In the genomic region with DNA sequence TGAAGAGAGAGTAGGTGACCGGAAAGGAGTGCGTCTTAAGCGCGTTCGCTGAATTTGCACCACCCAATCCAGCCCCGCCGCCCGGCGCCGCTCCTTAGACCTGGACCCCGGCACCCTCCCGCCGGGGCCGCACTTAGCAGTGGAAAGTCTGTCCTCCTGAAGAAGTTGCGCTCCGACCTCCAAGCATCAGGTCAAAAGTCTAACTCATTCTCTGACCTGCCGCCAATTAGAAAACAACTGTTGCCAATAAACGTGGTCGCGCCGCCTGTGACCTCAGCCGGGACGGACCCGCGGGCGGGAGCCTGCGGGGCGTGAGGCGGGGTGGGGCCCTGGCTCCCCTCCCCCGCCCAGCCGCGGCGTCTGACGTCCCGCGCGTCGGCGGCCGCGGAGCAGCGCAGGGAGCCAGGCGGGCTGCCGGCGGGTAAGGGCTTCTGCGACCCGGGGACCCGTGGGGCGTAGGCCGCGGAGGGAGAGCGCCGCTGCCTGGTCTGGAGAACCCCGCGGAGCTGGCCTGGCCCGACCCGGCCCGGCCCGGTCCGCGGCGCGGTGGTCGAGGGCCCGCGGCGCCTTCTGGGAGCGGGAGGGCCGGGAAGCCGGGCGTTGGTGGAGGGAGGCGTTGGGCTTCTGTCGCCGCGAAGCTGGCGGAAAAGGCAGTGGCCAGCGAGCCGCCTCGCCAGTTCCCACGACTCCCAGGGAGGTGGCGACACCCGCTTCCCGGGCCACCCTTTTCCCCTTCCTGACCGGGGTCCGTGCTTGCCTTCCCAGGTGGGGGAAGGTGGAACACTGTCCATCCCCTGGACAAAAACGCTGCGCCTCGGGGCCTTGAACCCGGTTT, we compare ENCODE assay signal across 1 cellular context.
TF ChIP-seq lines count a peak whose summit lies in the region.

A gene with protein sequence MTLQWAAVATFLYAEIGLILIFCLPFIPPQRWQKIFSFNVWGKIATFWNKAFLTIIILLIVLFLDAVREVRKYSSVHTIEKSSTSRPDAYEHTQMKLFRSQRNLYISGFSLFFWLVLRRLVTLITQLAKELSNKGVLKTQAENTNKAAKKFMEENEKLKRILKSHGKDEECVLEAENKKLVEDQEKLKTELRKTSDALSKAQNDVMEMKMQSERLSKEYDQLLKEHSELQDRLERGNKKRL (plus strand): TSS at position 366 of the 835 bp plus-strand sequence. CDS start 527 bp downstream, outside the sequence.

TF ChIP-seq in H1, 55 proteins besides CTCF, POLR2A, EP300 and RAD21:
- peak; percentile 53; the same call in 1 of the 2 replicates for TF ChIP-seq EGR1 (IDR thresholded peaks at IDR 0.05; ENCODE audit: borderline replicate concordance, low read depth, low read length)
- TF ChIP-seq EZH2 (IDR thresholded peaks at IDR 0.05; ENCODE audit: low read depth, low read length, severe bottlenecking), result no peak
- peak; percentile 88 for TF ChIP-seq KDM4A (IDR thresholded peaks at IDR 0.05; ENCODE audit: low read depth, low read length, severe bottlenecking)
- no peak for TF ChIP-seq SP4 (IDR thresholded peaks at IDR 0.05; ENCODE audit: low read length)
- TF ChIP-seq SP2 (IDR thresholded peaks at IDR 0.05; ENCODE audit: low read length), result no peak
- no peak for TF ChIP-seq BRCA1 (IDR thresholded peaks at IDR 0.05; ENCODE audit: low read depth, low read length)
- no peak for TF ChIP-seq ASH2L (IDR thresholded peaks at IDR 0.05; ENCODE audit: low read length)
- peak; percentile 78 for TF ChIP-seq TAF1 (IDR thresholded peaks at IDR 0.05; ENCODE audit: low read depth, low read length)
- TF ChIP-seq POU5F1 (IDR thresholded peaks at IDR 0.05; ENCODE audit: low read depth, low read length), result no peak
- no peak for TF ChIP-seq CHD1 (IDR thresholded peaks at IDR 0.05; ENCODE audit: low read depth, low read length)
- no peak for TF ChIP-seq FOSL1 (IDR thresholded peaks at IDR 0.05; ENCODE audit: insufficient read depth, low read depth, low read length)
- TF ChIP-seq CBX8 (IDR thresholded peaks at IDR 0.05; ENCODE audit: borderline replicate concordance, low read depth, low read length), result no peak
- TF ChIP-seq PHF8 (conservative IDR thresholded peaks at IDR 0.05; ENCODE audit: low read depth, low read length), result peak; percentile 88
- TF ChIP-seq, protein P1, sequence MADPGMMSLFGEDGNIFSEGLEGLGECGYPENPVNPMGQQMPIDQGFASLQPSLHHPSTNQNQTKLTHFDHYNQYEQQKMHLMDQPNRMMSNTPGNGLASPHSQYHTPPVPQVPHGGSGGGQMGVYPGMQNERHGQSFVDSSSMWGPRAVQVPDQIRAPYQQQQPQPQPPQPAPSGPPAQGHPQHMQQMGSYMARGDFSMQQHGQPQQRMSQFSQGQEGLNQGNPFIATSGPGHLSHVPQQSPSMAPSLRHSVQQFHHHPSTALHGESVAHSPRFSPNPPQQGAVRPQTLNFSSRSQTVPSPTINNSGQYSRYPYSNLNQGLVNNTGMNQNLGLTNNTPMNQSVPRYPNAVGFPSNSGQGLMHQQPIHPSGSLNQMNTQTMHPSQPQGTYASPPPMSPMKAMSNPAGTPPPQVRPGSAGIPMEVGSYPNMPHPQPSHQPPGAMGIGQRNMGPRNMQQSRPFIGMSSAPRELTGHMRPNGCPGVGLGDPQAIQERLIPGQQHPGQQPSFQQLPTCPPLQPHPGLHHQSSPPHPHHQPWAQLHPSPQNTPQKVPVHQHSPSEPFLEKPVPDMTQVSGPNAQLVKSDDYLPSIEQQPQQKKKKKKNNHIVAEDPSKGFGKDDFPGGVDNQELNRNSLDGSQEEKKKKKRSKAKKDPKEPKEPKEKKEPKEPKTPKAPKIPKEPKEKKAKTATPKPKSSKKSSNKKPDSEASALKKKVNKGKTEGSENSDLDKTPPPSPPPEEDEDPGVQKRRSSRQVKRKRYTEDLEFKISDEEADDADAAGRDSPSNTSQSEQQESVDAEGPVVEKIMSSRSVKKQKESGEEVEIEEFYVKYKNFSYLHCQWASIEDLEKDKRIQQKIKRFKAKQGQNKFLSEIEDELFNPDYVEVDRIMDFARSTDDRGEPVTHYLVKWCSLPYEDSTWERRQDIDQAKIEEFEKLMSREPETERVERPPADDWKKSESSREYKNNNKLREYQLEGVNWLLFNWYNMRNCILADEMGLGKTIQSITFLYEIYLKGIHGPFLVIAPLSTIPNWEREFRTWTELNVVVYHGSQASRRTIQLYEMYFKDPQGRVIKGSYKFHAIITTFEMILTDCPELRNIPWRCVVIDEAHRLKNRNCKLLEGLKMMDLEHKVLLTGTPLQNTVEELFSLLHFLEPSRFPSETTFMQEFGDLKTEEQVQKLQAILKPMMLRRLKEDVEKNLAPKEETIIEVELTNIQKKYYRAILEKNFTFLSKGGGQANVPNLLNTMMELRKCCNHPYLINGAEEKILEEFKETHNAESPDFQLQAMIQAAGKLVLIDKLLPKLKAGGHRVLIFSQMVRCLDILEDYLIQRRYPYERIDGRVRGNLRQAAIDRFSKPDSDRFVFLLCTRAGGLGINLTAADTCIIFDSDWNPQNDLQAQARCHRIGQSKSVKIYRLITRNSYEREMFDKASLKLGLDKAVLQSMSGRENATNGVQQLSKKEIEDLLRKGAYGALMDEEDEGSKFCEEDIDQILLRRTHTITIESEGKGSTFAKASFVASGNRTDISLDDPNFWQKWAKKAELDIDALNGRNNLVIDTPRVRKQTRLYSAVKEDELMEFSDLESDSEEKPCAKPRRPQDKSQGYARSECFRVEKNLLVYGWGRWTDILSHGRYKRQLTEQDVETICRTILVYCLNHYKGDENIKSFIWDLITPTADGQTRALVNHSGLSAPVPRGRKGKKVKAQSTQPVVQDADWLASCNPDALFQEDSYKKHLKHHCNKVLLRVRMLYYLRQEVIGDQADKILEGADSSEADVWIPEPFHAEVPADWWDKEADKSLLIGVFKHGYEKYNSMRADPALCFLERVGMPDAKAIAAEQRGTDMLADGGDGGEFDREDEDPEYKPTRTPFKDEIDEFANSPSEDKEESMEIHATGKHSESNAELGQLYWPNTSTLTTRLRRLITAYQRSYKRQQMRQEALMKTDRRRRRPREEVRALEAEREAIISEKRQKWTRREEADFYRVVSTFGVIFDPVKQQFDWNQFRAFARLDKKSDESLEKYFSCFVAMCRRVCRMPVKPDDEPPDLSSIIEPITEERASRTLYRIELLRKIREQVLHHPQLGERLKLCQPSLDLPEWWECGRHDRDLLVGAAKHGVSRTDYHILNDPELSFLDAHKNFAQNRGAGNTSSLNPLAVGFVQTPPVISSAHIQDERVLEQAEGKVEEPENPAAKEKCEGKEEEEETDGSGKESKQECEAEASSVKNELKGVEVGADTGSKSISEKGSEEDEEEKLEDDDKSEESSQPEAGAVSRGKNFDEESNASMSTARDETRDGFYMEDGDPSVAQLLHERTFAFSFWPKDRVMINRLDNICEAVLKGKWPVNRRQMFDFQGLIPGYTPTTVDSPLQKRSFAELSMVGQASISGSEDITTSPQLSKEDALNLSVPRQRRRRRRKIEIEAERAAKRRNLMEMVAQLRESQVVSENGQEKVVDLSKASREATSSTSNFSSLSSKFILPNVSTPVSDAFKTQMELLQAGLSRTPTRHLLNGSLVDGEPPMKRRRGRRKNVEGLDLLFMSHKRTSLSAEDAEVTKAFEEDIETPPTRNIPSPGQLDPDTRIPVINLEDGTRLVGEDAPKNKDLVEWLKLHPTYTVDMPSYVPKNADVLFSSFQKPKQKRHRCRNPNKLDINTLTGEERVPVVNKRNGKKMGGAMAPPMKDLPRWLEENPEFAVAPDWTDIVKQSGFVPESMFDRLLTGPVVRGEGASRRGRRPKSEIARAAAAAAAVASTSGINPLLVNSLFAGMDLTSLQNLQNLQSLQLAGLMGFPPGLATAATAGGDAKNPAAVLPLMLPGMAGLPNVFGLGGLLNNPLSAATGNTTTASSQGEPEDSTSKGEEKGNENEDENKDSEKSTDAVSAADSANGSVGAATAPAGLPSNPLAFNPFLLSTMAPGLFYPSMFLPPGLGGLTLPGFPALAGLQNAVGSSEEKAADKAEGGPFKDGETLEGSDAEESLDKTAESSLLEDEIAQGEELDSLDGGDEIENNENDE (IDR thresholded peaks at IDR 0.05; ENCODE audit: insufficient replicate concordance, low read length), result no peak
- TF ChIP-seq TAF7 (optimal IDR thresholded peaks at IDR 0.05; ENCODE audit: borderline replicate concordance, low read depth, low read length), result peak; percentile 28
- TF ChIP-seq TEAD4 (IDR thresholded peaks at IDR 0.05; ENCODE audit: low read depth, low read length), result no peak
- TF ChIP-seq SIN3A (conservative IDR thresholded peaks at IDR 0.05 in 1 of 2, IDR thresholded peaks at IDR 0.05 in 1 of 2; ENCODE audit: low read depth in 1 of 2, low read length in 2 of 2), result peak in 1 of 2 experiments; percentile 31; a peak in 1 of 4 replicates
- TF ChIP-seq KDM1A (IDR thresholded peaks at IDR 0.05; ENCODE audit: borderline replicate concordance, low read length), result no peak
- TF ChIP-seq YY1 (IDR thresholded peaks at IDR 0.05; ENCODE audit: low read depth, low read length), result no peak
- TF ChIP-seq BCL11A (IDR thresholded peaks at IDR 0.05; ENCODE audit: low read depth in 2 of 2, low read length in 2 of 2), result no peak
- TF ChIP-seq HDAC6 (IDR thresholded peaks at IDR 0.05; ENCODE audit: low read depth, low read length), result no peak
- no peak for TF ChIP-seq KDM5A (IDR thresholded peaks at IDR 0.05; ENCODE audit: low read length)
- peak; percentile 72; the same call in 1 of the 2 replicates for TF ChIP-seq GTF2F1 (IDR thresholded peaks at IDR 0.05; ENCODE audit: borderline replicate concordance, low read depth, low read length)
- 0 out of 2 replicates have a peak, but pooled peaks have one; percentile 8 for TF ChIP-seq CHD2 (IDR thresholded peaks at IDR 0.05; ENCODE audit: low read length)
- TF ChIP-seq, protein P2, sequence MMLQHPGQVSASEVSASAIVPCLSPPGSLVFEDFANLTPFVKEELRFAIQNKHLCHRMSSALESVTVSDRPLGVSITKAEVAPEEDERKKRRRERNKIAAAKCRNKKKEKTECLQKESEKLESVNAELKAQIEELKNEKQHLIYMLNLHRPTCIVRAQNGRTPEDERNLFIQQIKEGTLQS (IDR thresholded peaks at IDR 0.05; ENCODE audit: insufficient read depth, low read depth, low read length), result no peak
- peak; percentile 88 for TF ChIP-seq CREB1 (IDR thresholded peaks at IDR 0.05)
- TF ChIP-seq SIRT6 (IDR thresholded peaks at IDR 0.05; ENCODE audit: low read length), result no peak
- TF ChIP-seq SUZ12 (IDR thresholded peaks at IDR 0.05; ENCODE audit: low read length), result no peak
- TF ChIP-seq SP1 (IDR thresholded peaks at IDR 0.05; ENCODE audit: low read depth, low read length), result no peak
- TF ChIP-seq TBP (IDR thresholded peaks at IDR 0.05; ENCODE audit: low read depth, low read length), result peak; percentile 31
- TF ChIP-seq, protein P3, sequence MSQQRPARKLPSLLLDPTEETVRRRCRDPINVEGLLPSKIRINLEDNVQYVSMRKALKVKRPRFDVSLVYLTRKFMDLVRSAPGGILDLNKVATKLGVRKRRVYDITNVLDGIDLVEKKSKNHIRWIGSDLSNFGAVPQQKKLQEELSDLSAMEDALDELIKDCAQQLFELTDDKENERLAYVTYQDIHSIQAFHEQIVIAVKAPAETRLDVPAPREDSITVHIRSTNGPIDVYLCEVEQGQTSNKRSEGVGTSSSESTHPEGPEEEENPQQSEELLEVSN (IDR thresholded peaks at IDR 0.05), result 0 out of 2 replicates have a peak, but pooled peaks have one; percentile 17
- no peak for TF ChIP-seq CEBPB (IDR thresholded peaks at IDR 0.05; ENCODE audit: low read depth, low read length)
- 0 out of 2 replicates have a peak, but pooled peaks have one; percentile 14 for TF ChIP-seq SRF (IDR thresholded peaks at IDR 0.05; ENCODE audit: low read depth, low read length)
- TF ChIP-seq, protein P4, sequence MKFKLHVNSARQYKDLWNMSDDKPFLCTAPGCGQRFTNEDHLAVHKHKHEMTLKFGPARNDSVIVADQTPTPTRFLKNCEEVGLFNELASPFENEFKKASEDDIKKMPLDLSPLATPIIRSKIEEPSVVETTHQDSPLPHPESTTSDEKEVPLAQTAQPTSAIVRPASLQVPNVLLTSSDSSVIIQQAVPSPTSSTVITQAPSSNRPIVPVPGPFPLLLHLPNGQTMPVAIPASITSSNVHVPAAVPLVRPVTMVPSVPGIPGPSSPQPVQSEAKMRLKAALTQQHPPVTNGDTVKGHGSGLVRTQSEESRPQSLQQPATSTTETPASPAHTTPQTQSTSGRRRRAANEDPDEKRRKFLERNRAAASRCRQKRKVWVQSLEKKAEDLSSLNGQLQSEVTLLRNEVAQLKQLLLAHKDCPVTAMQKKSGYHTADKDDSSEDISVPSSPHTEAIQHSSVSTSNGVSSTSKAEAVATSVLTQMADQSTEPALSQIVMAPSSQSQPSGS (IDR thresholded peaks at IDR 0.05; ENCODE audit: low read length), result no peak
- TF ChIP-seq, protein P5, sequence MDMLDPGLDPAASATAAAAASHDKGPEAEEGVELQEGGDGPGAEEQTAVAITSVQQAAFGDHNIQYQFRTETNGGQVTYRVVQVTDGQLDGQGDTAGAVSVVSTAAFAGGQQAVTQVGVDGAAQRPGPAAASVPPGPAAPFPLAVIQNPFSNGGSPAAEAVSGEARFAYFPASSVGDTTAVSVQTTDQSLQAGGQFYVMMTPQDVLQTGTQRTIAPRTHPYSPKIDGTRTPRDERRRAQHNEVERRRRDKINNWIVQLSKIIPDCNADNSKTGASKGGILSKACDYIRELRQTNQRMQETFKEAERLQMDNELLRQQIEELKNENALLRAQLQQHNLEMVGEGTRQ (IDR thresholded peaks at IDR 0.05; ENCODE audit: low read length), result no peak
- TF ChIP-seq GABPA (IDR thresholded peaks at IDR 0.05; ENCODE audit: borderline replicate concordance, insufficient read depth, low read length), result no peak
- TF ChIP-seq CTBP2 (IDR thresholded peaks at IDR 0.05; ENCODE audit: borderline replicate concordance, insufficient read depth, insufficient read length, low read length), result no peak
- TF ChIP-seq SAP30 (IDR thresholded peaks at IDR 0.05; ENCODE audit: insufficient read depth, insufficient replicate concordance, low read length), result no peak
- no peak for TF ChIP-seq MAFK (IDR thresholded peaks at IDR 0.05; ENCODE audit: low read depth, low read length)
- peak; percentile 37; the same call in 1 of the 2 replicates for TF ChIP-seq BACH1 (IDR thresholded peaks at IDR 0.05; ENCODE audit: low read length)
- TF ChIP-seq RXRA (IDR thresholded peaks at IDR 0.05; ENCODE audit: insufficient read depth, low read depth, low read length), result no peak
- TF ChIP-seq SIX5 (IDR thresholded peaks at IDR 0.05; ENCODE audit: low read depth, low read length), result no peak
- TF ChIP-seq NANOG (IDR thresholded peaks at IDR 0.05; ENCODE audit: insufficient read depth, low read depth, low read length, poor library complexity, severe bottlenecking), result no peak
- TF ChIP-seq CBX5 (IDR thresholded peaks at IDR 0.05; ENCODE audit: low read depth, low read length), result no peak
- peak; percentile 86; the same call in 1 of the 2 replicates for TF ChIP-seq RBBP5 (IDR thresholded peaks at IDR 0.05; ENCODE audit: borderline replicate concordance, low read depth, low read length)
- TF ChIP-seq HDAC2 (IDR thresholded peaks at IDR 0.05; ENCODE audit: borderline replicate concordance in 1 of 2, low read depth in 2 of 2, low read length in 2 of 2), result no peak
- TF ChIP-seq TCF12 (IDR thresholded peaks at IDR 0.05; ENCODE audit: low read depth, low read length), result no peak
- TF ChIP-seq RNF2 (IDR thresholded peaks at IDR 0.05; ENCODE audit: borderline replicate concordance, low read depth, low read length, missing control alignments, poor library complexity, severe bottlenecking), result no peak
- no peak for TF ChIP-seq JUND (IDR thresholded peaks at IDR 0.05; ENCODE audit: low read length)
